ENCODE assay signal across 13 cellular contexts in genomic region chr9:37300620-37301368, GRCh38.
DNase-seq lines count a peak whose midpoint lies in the region; ATAC-seq and TF ChIP-seq lines count a peak whose summit lies in the region.
"Had no signal": no experiment of that assay in that cellular context is flagged by ENCODE, and none has a peak within 500 bp of the region (broad histone marks: within the 10 kb centered on the region; RNA-seq: fewer than 3 reads in every experiment).

No MANE protein-coding gene starts in this region.

- no peaks in the 10 kb centered on the region for H3K27me3 Mint-ChIP-seq in activated B cell treated with CpG ODN at 0.5 μM for 24 hours

- TF ChIP-seq CTCF in DND-41 (IDR thresholded peaks at IDR 0.05; ENCODE audit: borderline replicate concordance, extremely low read depth, low read length, poor library complexity, severe bottlenecking) (no peak), activated B cell treated with CpG ODN at 0.5 μM for 24 hours (IDR thresholded peaks at IDR 0.05) (no peak), left ventricle myocardium inferior (IDR thresholded peaks at IDR 0.05; ENCODE audit: borderline replicate concordance) (no peak), body of pancreas (IDR thresholded peaks at IDR 0.05) (no peak)

- H3K4me2 ChIP-seq in DND-41 (ENCODE audit: insufficient read depth, low read length): 0 out of 2 replicates have a peak overlapping the region, but pooled peaks have one; percentile 43

- POLR2A ChIA-PET in activated B cell treated with CpG ODN at 0.5 μM for 24 hours (lab: Charles Lee): interaction anchor here (0.6 to 7.3 kb wide), 22 partner anchors 11 to 448 kb away, joined by 3 to 79 read pairs (median 5); partner anchors contain the start of genes PAX5 and ZCCHC7

- H3K4me1 ChIP-seq in DND-41 (ENCODE audit: insufficient read depth, low read length): peaks cover 42% of the 10 kb centered on the region
- peaks cover 3% of the 10 kb centered on the region for H3K4me1 ChIP-seq in left ventricle myocardium inferior
- H3K4me1 ChIP-seq in body of pancreas: no peaks in the 10 kb centered on the region
- H3K4me1 ChIP-seq in aorta (ENCODE audit: control insufficient read depth in 1 of 2, insufficient read depth in 2 of 2, low read length in 2 of 2): no peaks in the 10 kb centered on the region

- TF ChIP-seq POLR2A in body of pancreas (IDR thresholded peaks at IDR 0.05): no peak

- CTCF ChIA-PET in activated B cell treated with CpG ODN at 0.5 μM for 24 hours (lab: Charles Lee): interaction anchor here (0.6 to 1.7 kb wide), 12 partner anchors 14 to 306 kb away, joined by 3 to 7 read pairs (median 4); no protein-coding TSS in a partner anchor

- H4K20me1 ChIP-seq in DND-41 (ENCODE audit: insufficient read depth, low read length): peaks cover 8% of the 10 kb centered on the region; the same call in 1 of the 2 replicates

- H3K27ac ChIP-seq in DND-41 (ENCODE audit: low read length): peak overlapping the region; percentile 54
- no peak overlapping the region for H3K27ac ChIP-seq in left ventricle myocardium inferior (replicated peaks)
- H3K27ac ChIP-seq in body of pancreas: no peak overlapping the region
- no peak overlapping the region for H3K27ac ChIP-seq in aorta (ENCODE audit: low read depth in 1 of 2, low read length in 2 of 2)
- H3K27ac ChIP-seq: HL-60 had no signal

- peak overlapping the region; percentile 73 for H3K4me3 Mint-ChIP-seq in activated B cell treated with CpG ODN at 0.5 μM for 24 hours

- H3K9ac ChIP-seq in DND-41 (ENCODE audit: low read depth, low read length): no peak overlapping the region

- H3K27me3 ChIP-seq in DND-41 (ENCODE audit: insufficient read depth, low read length, poor library complexity): no peaks in the 10 kb centered on the region
- H3K27me3 ChIP-seq in left ventricle myocardium inferior (ENCODE audit: low read depth): no peaks in the 10 kb centered on the region
- H3K27me3 ChIP-seq in body of pancreas: no peaks in the 10 kb centered on the region
- H3K27me3 ChIP-seq in aorta (ENCODE audit: control insufficient read depth in 1 of 2, insufficient read depth in 2 of 2, low read length in 1 of 2): no peaks in the 10 kb centered on the region

- peaks cover 42% of the 10 kb centered on the region for H3K36me3 Mint-ChIP-seq in activated B cell treated with CpG ODN at 0.5 μM for 24 hours (ENCODE audit: low read depth)

- H3K4me1 Mint-ChIP-seq in activated B cell treated with CpG ODN at 0.5 μM for 24 hours: peaks cover 95% of the 10 kb centered on the region

- H3K9me3 ChIP-seq in DND-41 (ENCODE audit: insufficient read depth, low read length, severe bottlenecking): no peaks in the 10 kb centered on the region
- no peaks in the 10 kb centered on the region for H3K9me3 ChIP-seq in left ventricle myocardium inferior (replicated peaks)
- no peaks in the 10 kb centered on the region for H3K9me3 ChIP-seq in body of pancreas
- no peaks in the 10 kb centered on the region for H3K9me3 ChIP-seq in aorta (ENCODE audit: control insufficient read depth, low read length)

- H3K4me3 ChIP-seq in DND-41 (ENCODE audit: low read depth in 1 of 2, low read length in 2 of 2) (no peak overlapping the region), left ventricle myocardium inferior (no peak overlapping the region), body of pancreas (no peak overlapping the region), aorta (ENCODE audit: low read length in 2 of 2) (no peak overlapping the region)

- DNase-seq in DND-41 (no peak), HCEC 1CT (peak; percentile 23), activated B cell treated with CpG ODN at 0.5 μM for 24 hours (no peak), iris pigment epithelial cell (ENCODE audit: low read depth) (peak; percentile 49), left ventricle myocardium inferior (no peak), body of pancreas (no peak), aorta (no peak)
- DNase-seq: activated CD4-positive, CD25-positive, alpha-beta regulatory T cell treated with anti-CD3 and anti-CD28 coated beads, Interleukin-2, amount 50 U/mL, for 72 hours; cortex of kidney; kidney glomerular epithelial cell had no signal

- peaks cover 28% of the 10 kb centered on the region for H3K79me2 ChIP-seq in DND-41 (ENCODE audit: insufficient read depth, low read length)

- WGBS in body of pancreas, 2 donors: 53 to 73% methylated on average over 1 of the region's 1 CpG
- 25 to 27% methylated on average over 1 of the region's 1 CpG for WGBS in aorta, 2 donors

- H3K36me3 ChIP-seq in DND-41 (ENCODE audit: insufficient read depth, low read length): peaks cover 11% of the 10 kb centered on the region
- peaks cover 19% of the 10 kb centered on the region for H3K36me3 ChIP-seq in left ventricle myocardium inferior
- H3K36me3 ChIP-seq in body of pancreas (replicated peaks in 1 of 2; ENCODE audit: insufficient read depth in 1 of 2, low read depth in 2 of 2): peaks cover 0 to 3% of the 10 kb centered on the region in 2 donors
- H3K36me3 ChIP-seq in aorta (ENCODE audit: control insufficient read depth in 1 of 2, insufficient read depth in 2 of 2, low read length in 1 of 2): peaks cover 0 to 4% of the 10 kb centered on the region in 2 donors

- peak; percentile 20; the same call in 1 of the 3 replicates for ATAC-seq in DND-41 (ENCODE audit: insufficient read depth, low read depth)
- ATAC-seq in activated B cell treated with CpG ODN at 0.5 μM for 24 hours (ENCODE audit: low read depth): no peak
- ATAC-seq in SK-N-SH treated with all-trans-retinoic acid at 6 μM for 48 hours: no peak
- no peak for ATAC-seq in body of pancreas
- no peak for ATAC-seq in aorta (ENCODE audit: low FRiP score)
- ATAC-seq: sciatic nerve had no signal

- peak overlapping the region; percentile 96 for H3K27ac Mint-ChIP-seq in activated B cell treated with CpG ODN at 0.5 μM for 24 hours

- no peaks in the 10 kb centered on the region for H3K9me3 Mint-ChIP-seq in activated B cell treated with CpG ODN at 0.5 μM for 24 hours

- intact Hi-C loops in activated B cell treated with CpG ODN at 0.5 μM for 24 hours (cut with micrococcal nuclease) (loop anchor here (5.0 kb wide), 2 partner anchors 153 to 223 kb away; no protein-coding TSS in a partner anchor), left ventricle myocardium inferior (cut with micrococcal nuclease) (no loop called here), body of pancreas (cut with DNase I) (no loop called here), aorta (cut with DNase I) (no loop called here)

- H2AFZ ChIP-seq in DND-41 (ENCODE audit: low read depth, low read length): no peak overlapping the region

TF ChIP-seq in SK-N-SH treated with all-trans-retinoic acid at 6 μM for 48 hours, 23 proteins besides CTCF, POLR2A, EP300 and RAD21 (continues in another document):
- TF ChIP-seq ZC3H10 (CRISPR knock-in tag; IDR thresholded peaks at IDR 0.05): no peak
- TF ChIP-seq, protein P1, sequence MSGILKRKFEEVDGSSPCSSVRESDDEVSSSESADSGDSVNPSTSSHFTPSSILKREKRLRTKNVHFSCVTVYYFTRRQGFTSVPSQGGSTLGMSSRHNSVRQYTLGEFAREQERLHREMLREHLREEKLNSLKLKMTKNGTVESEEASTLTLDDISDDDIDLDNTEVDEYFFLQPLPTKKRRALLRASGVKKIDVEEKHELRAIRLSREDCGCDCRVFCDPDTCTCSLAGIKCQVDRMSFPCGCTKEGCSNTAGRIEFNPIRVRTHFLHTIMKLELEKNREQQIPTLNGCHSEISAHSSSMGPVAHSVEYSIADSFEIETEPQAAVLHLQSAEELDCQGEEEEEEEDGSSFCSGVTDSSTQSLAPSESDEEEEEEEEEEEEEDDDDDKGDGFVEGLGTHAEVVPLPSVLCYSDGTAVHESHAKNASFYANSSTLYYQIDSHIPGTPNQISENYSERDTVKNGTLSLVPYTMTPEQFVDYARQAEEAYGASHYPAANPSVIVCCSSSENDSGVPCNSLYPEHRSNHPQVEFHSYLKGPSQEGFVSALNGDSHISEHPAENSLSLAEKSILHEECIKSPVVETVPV (CRISPR knock-in tag; IDR thresholded peaks at IDR 0.05): no peak
- no peak for TF ChIP-seq OSR1 (CRISPR knock-in tag; IDR thresholded peaks at IDR 0.05)
- no peak for TF ChIP-seq TCF4 (CRISPR knock-in tag; IDR thresholded peaks at IDR 0.05; ENCODE audit: borderline replicate concordance)
- TF ChIP-seq ZNF565 (CRISPR knock-in tag; conservative IDR thresholded peaks at IDR 0.05; ENCODE audit: low read depth): no peak
- TF ChIP-seq TOX (CRISPR knock-in tag; IDR thresholded peaks at IDR 0.05; ENCODE audit: borderline replicate concordance): no peak
- TF ChIP-seq ESRRG (CRISPR knock-in tag; IDR thresholded peaks at IDR 0.05): no peak
- no peak for TF ChIP-seq ISL1 (CRISPR knock-in tag; IDR thresholded peaks at IDR 0.05)
- TF ChIP-seq, protein P2, sequence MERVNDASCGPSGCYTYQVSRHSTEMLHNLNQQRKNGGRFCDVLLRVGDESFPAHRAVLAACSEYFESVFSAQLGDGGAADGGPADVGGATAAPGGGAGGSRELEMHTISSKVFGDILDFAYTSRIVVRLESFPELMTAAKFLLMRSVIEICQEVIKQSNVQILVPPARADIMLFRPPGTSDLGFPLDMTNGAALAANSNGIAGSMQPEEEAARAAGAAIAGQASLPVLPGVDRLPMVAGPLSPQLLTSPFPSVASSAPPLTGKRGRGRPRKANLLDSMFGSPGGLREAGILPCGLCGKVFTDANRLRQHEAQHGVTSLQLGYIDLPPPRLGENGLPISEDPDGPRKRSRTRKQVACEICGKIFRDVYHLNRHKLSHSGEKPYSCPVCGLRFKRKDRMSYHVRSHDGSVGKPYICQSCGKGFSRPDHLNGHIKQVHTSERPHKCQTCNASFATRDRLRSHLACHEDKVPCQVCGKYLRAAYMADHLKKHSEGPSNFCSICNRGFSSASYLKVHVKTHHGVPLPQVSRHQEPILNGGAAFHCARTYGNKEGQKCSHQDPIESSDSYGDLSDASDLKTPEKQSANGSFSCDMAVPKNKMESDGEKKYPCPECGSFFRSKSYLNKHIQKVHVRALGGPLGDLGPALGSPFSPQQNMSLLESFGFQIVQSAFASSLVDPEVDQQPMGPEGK (CRISPR knock-in tag; IDR thresholded peaks at IDR 0.05; ENCODE audit: borderline replicate concordance): no peak
- TF ChIP-seq ZFP30 (CRISPR knock-in tag; IDR thresholded peaks at IDR 0.05): no peak
- no peak for TF ChIP-seq PPARA (CRISPR knock-in tag; IDR thresholded peaks at IDR 0.05; ENCODE audit: borderline replicate concordance)
- TF ChIP-seq CSDC2 (CRISPR knock-in tag; IDR thresholded peaks at IDR 0.05): no peak
- TF ChIP-seq CREB5 (CRISPR knock-in tag; IDR thresholded peaks at IDR 0.05; ENCODE audit: low read depth): no peak

Comparison
In these comparisons a context has a peak if more than half of its experiments do, and no peak if none do; other contexts are left out.
1. DNase-seq: peak in HCEC 1CT (single experiment) and iris pigment epithelial cell (single experiment); none in DND-41 (single experiment), activated B cell treated with CpG ODN at 0.5 μM for 24 hours (single experiment), left ventricle myocardium inferior (single experiment), body of pancreas (0 of 4) and aorta (0 of 2).